ENCODE assay signal across 15 cellular contexts in the genomic region with DNA sequence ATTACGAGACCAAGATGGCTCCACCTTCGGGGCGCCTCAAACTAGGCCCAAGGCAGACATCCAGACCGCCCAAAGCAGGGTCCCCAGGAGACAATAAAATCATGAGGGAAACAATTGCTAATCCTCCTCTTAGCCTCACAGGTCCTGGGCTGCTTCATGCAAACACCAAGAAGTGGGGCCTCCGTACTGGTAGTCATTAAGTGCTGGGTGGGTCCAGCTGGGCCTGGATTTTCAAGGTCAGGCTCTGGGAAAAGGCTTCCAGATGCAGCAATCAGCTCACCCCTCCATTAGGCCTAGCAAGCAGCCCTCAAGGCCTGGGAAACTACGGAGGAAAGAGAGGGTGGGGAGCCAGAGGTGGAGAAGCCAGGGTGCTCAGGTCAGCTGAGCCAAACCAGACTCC. TPM values are rescaled to one million over a fixed set of nuclear protein-coding genes. Genes with fewer than 3 reads are reported as not detected.
DNase-seq lines count a peak whose midpoint lies in the region; ATAC-seq, FAIRE-seq and TF ChIP-seq lines count a peak whose summit lies in the region.
"Had no signal": no experiment of that assay in that cellular context is flagged by ENCODE, and none has a peak within 500 bp of the region (broad histone marks: within the 10 kb centered on the region; RNA-seq: fewer than 3 reads in every experiment).

No MANE protein-coding gene starts in this region.

- H3K4me3 Mint-ChIP-seq in IgD-negative memory B cell, result peak overlapping the region in 1 of 4 donors; percentile 100

- peak overlapping the region; percentile 95 to 96 (median 96) for H3K27ac Mint-ChIP-seq in IgD-negative memory B cell

- 71 to 81% methylated on average over 6 of the region's 6 CpGs for WGBS in lower leg skin, 2 donors

- H3K4me1 Mint-ChIP-seq in IgD-negative memory B cell, result peaks cover 42 to 65% (median 63%) of the 10 kb centered on the region in 3 donors

- TF ChIP-seq POLR2A in lower leg skin (IDR thresholded peaks at IDR 0.05), result no peak

- CTCF ChIA-PET in AG04449 (lab: Yijun Ruan, JAX), result interaction anchor here (1.2 to 6.9 kb wide), 10 partner anchors 10 to 308 kb away, joined by 4 to 66 read pairs (median 8); no protein-coding TSS in a partner anchor

- no peaks in the 10 kb centered on the region for H3K27me3 Mint-ChIP-seq in IgD-negative memory B cell

- H3K9me3 ChIP-seq in kidney (ENCODE audit: control insufficient read depth in 1 of 2, low read length in 2 of 2), result no peaks in the 10 kb centered on the region

- intact Hi-C loops in kidney (cut with DNase I) (no loop called here), lower leg skin (cut with DNase I; ENCODE audit: low total_unique reads) (loop anchor here (5.0 to 10.0 kb wide), 2 partner anchors 73 to 131 kb away; no protein-coding TSS in a partner anchor)

- ATAC-seq in HG03460 (IDR thresholded peaks at IDR 0.05; ENCODE audit: unreplicated experiment), result no peak
- no peak for ATAC-seq in activated CD4-positive, CD25-positive, alpha-beta regulatory T cell treated with anti-CD3 and anti-CD28 coated beads, Interleukin-2, amount 50 U/mL, for 24 hours

- no peak for FAIRE-seq in kidney (lab: Jason Lieb, UNC)
- FAIRE-seq: GM12891 had no signal

- no peaks in the 10 kb centered on the region for H3K9me3 Mint-ChIP-seq in IgD-negative memory B cell

- H3K4me1 ChIP-seq in kidney (ENCODE audit: control insufficient read depth in 1 of 2, insufficient read depth in 1 of 2, low read depth in 1 of 2, low read length in 2 of 2), result peaks cover 39 to 43% of the 10 kb centered on the region in 2 donors

- DNase-seq in AG04449 (ENCODE audit: low read depth, low spot score) (no peak), kidney (no peak), skeletal muscle cell (ENCODE audit: low read depth) (no peak), iPS-NIHi7 (ENCODE audit: extremely low spot score) (no peak), lower leg skin (ENCODE audit: low spot score in 2 of 2) (no peak)
- DNase-seq: amniotic stem cell; EL; NCI-H2107; stimulated activated CD4-positive, alpha-beta T cell treated with anti-CD3 and anti-CD28 coated beads, Interleukin-15, amount 100 ng/mL, for 24 hours had no signal

- TF ChIP-seq CTCF in AG04449 (IDR thresholded peaks at IDR 0.05; ENCODE audit: insufficient read depth, low read length, missing control alignments), result no peak
- no peak for TF ChIP-seq CTCF in kidney (IDR thresholded peaks at IDR 0.05; ENCODE audit: borderline replicate concordance, extremely low read depth, insufficient read depth)
- no peak for TF ChIP-seq CTCF in lower leg skin (IDR thresholded peaks at IDR 0.05)

- H3K27ac ChIP-seq in kidney (ENCODE audit: low read depth in 2 of 2, low read length in 2 of 2), result peak overlapping the region; percentile 71 to 92
- H3K27ac ChIP-seq: SK-N-MC had no signal

- H3K9ac ChIP-seq in kidney (ENCODE audit: low read length in 2 of 2), result peak overlapping the region in 1 of 2 donors; percentile 60

- H3K4me3 ChIP-seq in AG04449 (ENCODE audit: low read depth, low read length), result peak overlapping the region; percentile 36
- H3K4me3 ChIP-seq in kidney (ENCODE audit: low read length in 2 of 2), result no peak overlapping the region
- H3K4me3 ChIP-seq in skeletal muscle cell (ENCODE audit: low read depth, low read length), result peak overlapping the region; percentile 10
- H3K4me3 ChIP-seq in lower leg skin (ENCODE audit: low read depth, poor library complexity, severe bottlenecking), result no peak overlapping the region
- H3K4me3 ChIP-seq: SK-N-MC had no signal

- H3K36me3 Mint-ChIP-seq in IgD-negative memory B cell, result no peaks in the 10 kb centered on the region

- peaks cover 3 to 10% of the 10 kb centered on the region in 2 donors for H3K36me3 ChIP-seq in kidney (ENCODE audit: control insufficient read depth in 1 of 2, insufficient read depth in 2 of 2, low read length in 2 of 2)

- POLR2A ChIA-PET in AG04449 (lab: Yijun Ruan, JAX), result interaction anchor here (1.4 kb wide), 1 partner anchor 88 kb away, joined by 4 read pairs; no protein-coding TSS in a partner anchor

RNA-seq across cellular contexts. Expression of gene FBXL22, which starts 0.6 kb away (rescaled TPM):
- 0.73 TPM for polyA plus RNA-seq in IgD-negative memory B cell
- total RNA-seq in kidney, result 4.7 TPM
- 1.2 TPM for polyA plus RNA-seq in kidney (ENCODE audit: insufficient read depth, low read depth, low replicate concordance)
- total RNA-seq in lower leg skin, result 1 to 10 TPM in 2 of 4 donors, under 1 TPM in 1, not detected in 1; 0.25 to 4.2 (median 1.2) TPM
- total RNA-seq: M059J had no signal

Comparison
In these comparisons a context has a peak if more than half of its experiments do, and no peak if none do; other contexts are left out.
1. H3K4me3 ChIP-seq: peak in AG04449 (single experiment) and skeletal muscle cell (single experiment); none in kidney (0 of 2) and lower leg skin (single experiment).